ENCODE assay signal across 23 cellular contexts in the genomic region with DNA sequence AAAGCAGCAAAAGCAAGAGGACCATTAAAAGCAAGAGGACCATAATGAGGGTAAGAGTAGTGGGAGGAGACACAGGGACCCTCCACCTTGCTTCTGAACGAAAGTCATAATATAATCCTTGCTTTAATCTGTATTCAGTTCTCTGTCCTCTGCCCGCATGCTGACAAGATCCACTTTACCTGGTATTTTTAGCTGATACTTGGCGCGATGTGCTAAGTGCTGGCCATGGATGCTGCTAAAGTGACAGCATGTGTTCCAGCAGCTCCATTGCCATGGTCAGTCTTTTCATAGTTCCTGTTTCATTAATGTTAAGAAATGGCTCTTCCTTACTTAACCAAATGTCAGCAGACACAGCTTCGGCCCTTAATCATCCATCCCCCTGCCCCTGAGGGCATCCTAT.
"Had no signal": no experiment of that assay in that cellular context is flagged by ENCODE, and none has a peak within 500 bp of the region (broad histone marks: within the 10 kb centered on the region; RNA-seq: fewer than 3 reads in every experiment).

No MANE protein-coding gene starts in this region.

- ATAC-seq: heart right ventricle; left lobe of liver; lower lobe of right lung; naive thymus-derived CD8-positive, alpha-beta T cell; right lobe of liver; stimulated activated memory B cell treated with anti-CD40 and anti-IgM and Interleukin-4, amounts not matched to agents 10 μg/mL and 1 μg/mL and 100 μg/mL, for 72 hours; stimulated activated naive CD8-positive, alpha-beta T cell treated with anti-CD3 and anti-CD28 coated beads, Interleukin-15, amount 100 ng/mL, for 72 hours had no signal

- H3K27ac ChIP-seq: heart right ventricle, hepatocyte, lower lobe of right lung, ovary, right atrium auricular region, right lobe of liver, testis, thyroid gland, transverse colon, upper lobe of left lung had no signal

- H3K36me3 ChIP-seq: heart right ventricle, lower lobe of right lung, ovary, right atrium auricular region, right lobe of liver, thyroid gland, transverse colon, upper lobe of left lung had no signal

- H3K27me3 ChIP-seq: ovary, right atrium auricular region, right lobe of liver, testis, thyroid gland, transverse colon, upper lobe of left lung had no signal

- H3K4me3 ChIP-seq: heart right ventricle, hepatocyte, lower lobe of right lung, ovary, right atrium auricular region, right lobe of liver, smooth muscle cell, testis, thyroid gland, transverse colon, upper lobe of left lung had no signal

- H3K9me3 ChIP-seq: lower lobe of right lung, ovary, right atrium auricular region, right lobe of liver, testis, thyroid gland, transverse colon, upper lobe of left lung had no signal

- DNase-seq: heart right ventricle; islet precursor cell; lower lobe of right lung; mammary epithelial cell; mesenchymal stem cell; naive thymus-derived CD8-positive, alpha-beta T cell; ovary; right lobe of liver; stimulated activated CD4-positive, alpha-beta T cell treated with anti-CD3 and anti-CD28 coated beads, Interleukin-1b, Interleukin-23, amount 100 ng/mL, for 48 hours; stimulated activated CD4-positive, alpha-beta T cell treated with anti-CD3 and anti-CD28 coated beads, Interleukin-2, amount 100 ng/mL, for 48 hours; stimulated activated CD4-positive, alpha-beta T cell treated with anti-CD3 and anti-CD28 coated beads, Interleukin-4, amount 100 ng/mL, for 4 hours; stimulated activated CD8-positive, alpha-beta memory T cell treated with anti-CD3 and anti-CD28 coated beads, Interleukin-4, amount 100 ng/mL, for 48 hours; stimulated activated naive CD4-positive, alpha-beta T cell treated with Interleukin-2 at 50 U/mL for 16 hours; stimulated activated naive CD8-positive, alpha-beta T cell treated with anti-CD3 and anti-CD28 coated beads, Interleukin-15, amount 100 ng/mL, for 72 hours; testis; thyroid gland; transverse colon; upper lobe of left lung had no signal

- H3K4me1 ChIP-seq: heart right ventricle, lower lobe of right lung, right atrium auricular region, right lobe of liver, testis, thyroid gland, transverse colon, upper lobe of left lung had no signal
